ENCODE assay signal across 7 cellular contexts in the genomic region with DNA sequence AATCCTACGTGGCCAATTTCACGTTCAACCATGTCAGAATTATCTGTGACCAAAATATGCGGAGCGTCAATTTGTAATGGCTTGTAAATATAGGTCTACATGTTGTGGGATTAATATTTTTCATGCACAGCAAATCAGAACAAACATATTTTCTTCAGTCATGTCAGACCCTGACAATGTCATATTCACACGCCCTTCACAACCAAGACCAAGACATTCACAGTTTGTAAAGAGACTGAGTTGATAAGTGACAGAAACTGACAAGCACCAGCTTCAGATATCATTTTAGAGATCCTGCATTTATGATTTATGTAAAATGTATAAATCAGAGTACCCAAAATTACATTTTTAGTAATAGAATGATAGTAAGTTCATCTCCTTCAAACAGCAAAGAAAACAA. TPM values are rescaled to one million over a fixed set of nuclear protein-coding genes. Genes with fewer than 3 reads are reported as not detected.
"Had no signal": no experiment of that assay in that cellular context is flagged by ENCODE, and none has a peak within 500 bp of the region (broad histone marks: within the 10 kb centered on the region; RNA-seq: fewer than 3 reads in every experiment).

No MANE protein-coding gene starts in this region.

- DNase-seq: GDM1, GF-D8 had no signal

- FAIRE-seq: GM12878, GM12891, GM12892, GM18507, GM19239 had no signal

- ATAC-seq: GM12878 had no signal

- H3K4me3 ChIP-seq: GM12878 had no signal

RNA-seq across cellular contexts. Expression of a gene that starts 57.3 kb away (rescaled TPM):
- total RNA-seq: GM12878 had no signal
